18 cellular contexts compared by ENCODE assay signal in the genomic region with DNA sequence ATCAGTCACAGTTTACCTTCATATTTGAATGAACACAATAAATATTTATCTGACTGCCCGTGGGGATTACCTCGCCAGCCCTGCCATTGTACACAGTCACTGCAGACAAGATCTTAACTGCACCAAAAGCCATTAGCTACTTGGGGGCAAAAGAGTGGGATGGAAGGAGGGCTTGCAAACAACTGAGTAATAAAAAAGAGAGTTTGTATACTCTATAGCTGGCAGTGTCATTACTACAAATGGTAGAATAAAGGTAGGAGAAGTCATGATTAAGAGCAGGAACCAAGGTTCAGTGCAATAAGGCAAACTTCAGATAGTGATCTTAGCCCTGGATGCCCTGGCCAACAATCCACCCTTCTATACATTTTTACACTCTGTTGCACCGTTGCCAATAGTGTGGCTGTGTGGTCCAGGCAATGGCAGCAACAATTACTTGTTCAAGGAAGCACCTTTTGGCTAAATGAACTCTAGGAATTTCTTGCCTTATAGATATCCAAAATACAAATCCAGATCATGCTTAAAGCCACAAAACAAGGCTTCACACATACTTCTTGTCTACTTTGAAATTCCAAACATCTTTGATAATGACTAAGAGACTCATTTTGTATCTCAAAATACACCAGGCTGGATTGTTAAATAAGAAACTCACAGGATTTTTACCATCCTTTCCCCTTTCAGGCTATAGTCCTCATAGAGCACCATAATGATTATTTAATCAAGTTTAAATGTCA.
DNase-seq lines count a peak whose midpoint lies in the region; ATAC-seq and TF ChIP-seq lines count a peak whose summit lies in the region.
"Had no signal": no experiment of that assay in that cellular context is flagged by ENCODE, and none has a peak within 500 bp of the region (broad histone marks: within the 10 kb centered on the region; RNA-seq: fewer than 3 reads in every experiment).

No MANE protein-coding gene starts in this region.

- CTCF ChIA-PET in MCF 10A (lab: Yijun Ruan, JAX), result no interaction called here
- CTCF ChIA-PET in Panc1 (lab: Charles Lee), result no interaction called here

- ATAC-seq in Panc1, result peak; percentile 90
- no peak for ATAC-seq in GM19324 (IDR thresholded peaks at IDR 0.05; ENCODE audit: low FRiP score, unreplicated experiment)
- no peak for ATAC-seq in HG02852 (IDR thresholded peaks at IDR 0.05; ENCODE audit: unreplicated experiment)
- ATAC-seq: Right ventricle myocardium inferior had no signal

- H3K9me3 Mint-ChIP-seq in MCF 10A (ENCODE audit: unreplicated experiment) (peaks cover 6% of the 10 kb centered on the region), chondrocyte (ENCODE audit: low read depth) (peaks cover under 1% of the 10 kb centered on the region)

- H3K4me3 ChIP-seq in breast epithelium (no peak overlapping the region), Panc1 (ENCODE audit: low read depth in 2 of 2, low read length in 2 of 2) (no peak overlapping the region)
- H3K4me3 ChIP-seq: Peyer's patch had no signal

- no peaks in the 10 kb centered on the region for H3K4me1 ChIP-seq in breast epithelium
- H3K4me1 ChIP-seq in Panc1 (ENCODE audit: control insufficient read depth, insufficient read depth, low read length), result no peaks in the 10 kb centered on the region
- H3K4me1 ChIP-seq: Peyer's patch had no signal

- no peak for TF ChIP-seq CTCF in MCF 10A (IDR thresholded peaks at IDR 0.05; ENCODE audit: unreplicated experiment)
- TF ChIP-seq CTCF in breast epithelium (IDR thresholded peaks at IDR 0.05), result no peak
- no peak for TF ChIP-seq CTCF in Panc1 (IDR thresholded peaks at IDR 0.05)
- no peak for TF ChIP-seq CTCF in chondrocyte (IDR thresholded peaks at IDR 0.05)

- H3K36me3 ChIP-seq in breast epithelium, result no peaks in the 10 kb centered on the region
- no peaks in the 10 kb centered on the region for H3K36me3 ChIP-seq in Panc1 (ENCODE audit: control insufficient read depth, insufficient read depth, low read length)
- H3K36me3 ChIP-seq: Peyer's patch had no signal

- no peak for TF ChIP-seq POLR2A in breast epithelium (IDR thresholded peaks at IDR 0.05)

- in situ Hi-C loops in Panc1 (cut with HindIII; ENCODE audit: low pct_unique_long_range_greater_than_20kb, low sequenced_read_pairs), result no loop called here

- H3K27ac Mint-ChIP-seq in MCF 10A (ENCODE audit: low read depth, unreplicated experiment) (peak overlapping the region; percentile 56), chondrocyte (ENCODE audit: unreplicated experiment) (peak overlapping the region; percentile 11)

- no peak for DNase-seq in MCF 10A (ENCODE audit: unreplicated experiment)
- no peak for DNase-seq in breast epithelium (ENCODE audit: low spot score in 2 of 2)
- DNase-seq in Panc1 (ENCODE audit: low read depth, low spot score), result peak; percentile 30
- no peak for DNase-seq in chondrocyte (ENCODE audit: low spot score)
- no peak for DNase-seq in EL
- DNase-seq in 8988T, result no peak
- DNase-seq: C1 segment of cervical spinal cord, DMS 273 treated with DMSO at 0.1 percent for 48 hours, H7, NCI-H1092, NCI-H146, NCI-H2081 treated with DMSO at 0.1 percent for 48 hours, NCI-H510A, Peyer's patch, SK-N-SH had no signal

- no TSS peak for BruUV-seq in MCF 10A (replicated peaks; lab: Mats Ljungman, UMichigan)
- no TSS peak for BruUV-seq in Panc1 (replicated peaks; lab: Mats Ljungman, UMichigan)

- H3K27me3 Mint-ChIP-seq in MCF 10A (ENCODE audit: insufficient read depth, unreplicated experiment) (no peaks in the 10 kb centered on the region), chondrocyte (ENCODE audit: low read depth) (no peaks in the 10 kb centered on the region)

- no peaks in the 10 kb centered on the region for H3K36me3 Mint-ChIP-seq in MCF 10A (ENCODE audit: insufficient read depth, unreplicated experiment)
- no peaks in the 10 kb centered on the region for H3K36me3 Mint-ChIP-seq in chondrocyte (ENCODE audit: low read depth)

- H3K4me3 Mint-ChIP-seq in MCF 10A (ENCODE audit: unreplicated experiment) (no peak overlapping the region), chondrocyte (ENCODE audit: unreplicated experiment) (no peak overlapping the region)

- POLR2A ChIA-PET in MCF 10A (lab: Yijun Ruan, JAX) (no interaction called here), Panc1 (lab: Charles Lee) (no interaction called here)

- H3K9me3 ChIP-seq in breast epithelium (peaks cover under 1 to 17% of the 10 kb centered on the region in 2 donors), Panc1 (ENCODE audit: control insufficient read depth, insufficient read depth, low read depth, low read length) (peaks cover 5% of the 10 kb centered on the region; the same call in 1 of the 2 replicates)
- H3K9me3 ChIP-seq: Peyer's patch, SK-N-SH had no signal

- H3K27me3 ChIP-seq in breast epithelium (no peaks in the 10 kb centered on the region), Panc1 (ENCODE audit: control insufficient read depth, insufficient read depth, low read length) (no peaks in the 10 kb centered on the region)
- H3K27me3 ChIP-seq: Peyer's patch had no signal

- H3K4me1 Mint-ChIP-seq in MCF 10A (ENCODE audit: insufficient read depth, unreplicated experiment) (peaks cover 14% of the 10 kb centered on the region), chondrocyte (ENCODE audit: low read depth) (peaks cover 21% of the 10 kb centered on the region)

- intact Hi-C loops in MCF 10A (cut with micrococcal nuclease), result no loop called here
- intact Hi-C loops in breast epithelium (cut with DNase I; ENCODE audit: low total_unique reads), result no loop called here
- intact Hi-C loops in Panc1 (cut with micrococcal nuclease; ENCODE audit: unreplicated experiment), result no loop called here

- no peak overlapping the region for H3K27ac ChIP-seq in breast epithelium
- H3K27ac ChIP-seq in Panc1 (ENCODE audit: low read length), result no peak overlapping the region
- H3K27ac ChIP-seq: Peyer's patch had no signal
